ENCODE assay signal across 8 cellular contexts in genomic region chr1:177355575-177355974, GRCh38.
DNase-seq lines count a peak whose midpoint lies in the region; TF ChIP-seq lines count a peak whose summit lies in the region.

No MANE protein-coding gene starts in this region.

- H3K9me3 ChIP-seq in HEK293 (ENCODE audit: control insufficient read depth, insufficient read depth, low read depth, low read length) = no peaks in the 10 kb centered on the region
- no peaks in the 10 kb centered on the region for H3K9me3 ChIP-seq in WERI-Rb-1 (ENCODE audit: severe bottlenecking)
- no peaks in the 10 kb centered on the region for H3K9me3 ChIP-seq in liver (ENCODE audit: control insufficient read depth in 4 of 4, low read length in 3 of 4)

- CTCF ChIA-PET in HEK293 (lab: Yijun Ruan, JAX) = interaction anchor here (0.6 to 5.7 kb wide), 21 partner anchors 8 to 591 kb away, joined by 3 to 44 read pairs (median 4); no protein-coding TSS in a partner anchor

- POLR2A ChIA-PET in HEK293 (lab: Yijun Ruan, JAX) = no interaction called here

- no peak overlapping the region for H3K9ac ChIP-seq in liver (ENCODE audit: low read depth in 1 of 2, low read length in 2 of 2)

- H3K4me3 ChIP-seq in HEK293 (ENCODE audit: low read depth, low read length) (no peak overlapping the region), WERI-Rb-1 (ENCODE audit: low read depth, low read length) (no peak overlapping the region), liver (ENCODE audit: low read depth in 1 of 3, low read length in 3 of 3) (no peak overlapping the region), coronary artery (no peak overlapping the region)

- WGBS in liver = 11% methylated on average over 2 of the region's 2 CpGs

- H3K27me3 ChIP-seq in WERI-Rb-1 (ENCODE audit: insufficient read depth, low read depth, severe bottlenecking) (no peaks in the 10 kb centered on the region), liver (ENCODE audit: control insufficient read depth in 4 of 4, insufficient read depth in 4 of 4, low read length in 3 of 4) (no peaks in the 10 kb centered on the region)

- TF ChIP-seq RAD21 in liver (IDR thresholded peaks at IDR 0.05) = peak; percentile 36 to 58

- TF ChIP-seq CTCF in C4-2B (conservative IDR thresholded peaks at IDR 0.05) (peak; percentile 59), HEK293 (tag by site-specific recombination; IDR thresholded peaks at IDR 0.05) (peak; percentile 75), WERI-Rb-1 (IDR thresholded peaks at IDR 0.05; ENCODE audit: low read depth, low read length) (peak; percentile 64), liver (IDR thresholded peaks at IDR 0.05; ENCODE audit: low read depth, low read length, missing input control) (peak; percentile 27), coronary artery (IDR thresholded peaks at IDR 0.05) (no peak)

- H3K36me3 ChIP-seq in HEK293 (ENCODE audit: control insufficient read depth in 2 of 2, insufficient read depth in 1 of 2, low read length in 2 of 2) (no peaks in the 10 kb centered on the region), WERI-Rb-1 (no peaks in the 10 kb centered on the region), liver (ENCODE audit: control insufficient read depth in 4 of 4, insufficient read depth in 3 of 4, low read depth in 1 of 4, low read length in 3 of 4) (no peaks in the 10 kb centered on the region)

- no peaks in the 10 kb centered on the region for H3K4me1 ChIP-seq in HEK293 (ENCODE audit: control insufficient read depth, insufficient read depth, low read length)
- no peaks in the 10 kb centered on the region for H3K4me1 ChIP-seq in liver (ENCODE audit: control insufficient read depth in 4 of 4, insufficient read depth in 4 of 4, low read length in 3 of 4)

- DNase-seq in WERI-Rb-1 (peak; percentile 42), coronary artery (ENCODE audit: low spot score) (no peak), NOMO-1 treated with DMSO at 0.1 percent for 48 hours (lab: John Stamatoyannopoulos, UW; ENCODE audit: unreplicated experiment) (no peak), DMS79 (lab: John Stamatoyannopoulos, UW) (no peak), NOMO-1 treated with dmso at 0.1 percent for 144 hours (lab: John Stamatoyannopoulos, UW; ENCODE audit: unreplicated experiment) (no peak)

- H3K27ac ChIP-seq in C4-2B = no peak overlapping the region
- no peak overlapping the region for H3K27ac ChIP-seq in HEK293 (ENCODE audit: extremely low read depth, low read depth, low read length)
- no peak overlapping the region for H3K27ac ChIP-seq in WERI-Rb-1
- no peak overlapping the region for H3K27ac ChIP-seq in liver (ENCODE audit: low read depth in 1 of 2, low read length in 2 of 2)
- no peak overlapping the region for H3K27ac ChIP-seq in coronary artery

TF ChIP-seq in HEK293, 187 proteins besides CTCF, POLR2A, EP300 and RAD21:
- TF ChIP-seq ZNF426 (tag by site-specific recombination; IDR thresholded peaks at IDR 0.05) (no peak), MZF1 (tag by site-specific recombination; IDR thresholded peaks at IDR 0.05; ENCODE audit: borderline replicate concordance) (0 out of 2 replicates have a peak, but pooled peaks have one; percentile 33), ZNF654 (tag by site-specific recombination; IDR thresholded peaks at IDR 0.05; ENCODE audit: low read depth) (peak; percentile 44)

TF ChIP-seq in liver, 16 proteins besides CTCF, POLR2A, EP300 and RAD21:
- TF ChIP-seq YY1 (IDR thresholded peaks at IDR 0.05) (no peak), SP1 (IDR thresholded peaks at IDR 0.05) (no peak), EGR1 (IDR thresholded peaks at IDR 0.05; ENCODE audit: low read depth in 2 of 2) (no peak), JUND (IDR thresholded peaks at IDR 0.05) (no peak), HNF4G (IDR thresholded peaks at IDR 0.05) (no peak), GABPA (IDR thresholded peaks at IDR 0.05 in 1 of 2, conservative IDR thresholded peaks at IDR 0.05 in 1 of 2) (no peak), REST (IDR thresholded peaks at IDR 0.05) (no peak), FOXA2 (IDR thresholded peaks at IDR 0.05) (no peak), NR2F2 (IDR thresholded peaks at IDR 0.05) (no peak), ATF3 (IDR thresholded peaks at IDR 0.05) (no peak), HNF4A (conservative IDR thresholded peaks at IDR 0.05) (no peak), MAX (IDR thresholded peaks at IDR 0.05) (no peak), RXRA (IDR thresholded peaks at IDR 0.05) (no peak), ZBTB33 (IDR thresholded peaks at IDR 0.05) (no peak), FOXA1 (IDR thresholded peaks at IDR 0.05) (no peak), TAF1 (conservative IDR thresholded peaks at IDR 0.05) (no peak)
